1 cellular context compared by ENCODE assay signal in genomic region chr4:182895791-182896292, GRCh38.
TF ChIP-seq lines count a peak whose summit lies in the region.

No MANE protein-coding gene starts in this region.

TF ChIP-seq in HepG2, 621 proteins besides CTCF, POLR2A, EP300 and RAD21 (continued from another document and continues in another):
- TF ChIP-seq ZBED4 (CRISPR knock-in tag; IDR thresholded peaks at IDR 0.05; ENCODE audit: borderline replicate concordance) (peak; percentile 49; the same call in 1 of the 2 replicates), PRDM10 (CRISPR knock-in tag; IDR thresholded peaks at IDR 0.05; ENCODE audit: low read depth) (peak; percentile 77), ZNF878 (CRISPR knock-in tag; IDR thresholded peaks at IDR 0.05) (peak; percentile 71; the same call in 1 of the 2 replicates), PHF20 (CRISPR knock-in tag; IDR thresholded peaks at IDR 0.05) (no peak; the same call in 1 of the 2 replicates), PLRG1 (conservative IDR thresholded peaks at IDR 0.05) (no peak), E2F2 (CRISPR knock-in tag; IDR thresholded peaks at IDR 0.05; ENCODE audit: borderline replicate concordance) (0 out of 2 replicates have a peak, but pooled peaks have one; percentile 59), ZNF768 (CRISPR knock-in tag; IDR thresholded peaks at IDR 0.05) (no peak), PRMT3 (CRISPR knock-in tag; IDR thresholded peaks at IDR 0.05; ENCODE audit: borderline replicate concordance, low read depth) (no peak), TEAD3 (CRISPR knock-in tag; optimal IDR thresholded peaks at IDR 0.05; ENCODE audit: borderline replicate concordance) (peak; percentile 91), HOXA9 (CRISPR knock-in tag; IDR thresholded peaks at IDR 0.05; ENCODE audit: borderline replicate concordance) (no peak), ZNF276 (CRISPR knock-in tag; IDR thresholded peaks at IDR 0.05; ENCODE audit: low read depth) (peak; percentile 83; the same call in 1 of the 2 replicates), ZNF777 (CRISPR knock-in tag; IDR thresholded peaks at IDR 0.05) (0 out of 2 replicates have a peak, but pooled peaks have one; percentile 33), CERS6 (CRISPR knock-in tag; IDR thresholded peaks at IDR 0.05) (no peak), ZNF556 (CRISPR knock-in tag; IDR thresholded peaks at IDR 0.05; ENCODE audit: borderline replicate concordance) (peak; percentile 48; the same call in 1 of the 2 replicates), FLYWCH1 (CRISPR knock-in tag; IDR thresholded peaks at IDR 0.05) (no peak), ZNF234 (CRISPR knock-in tag; conservative IDR thresholded peaks at IDR 0.05) (no peak), SSRP1 (CRISPR knock-in tag; IDR thresholded peaks at IDR 0.05) (no peak), CCDC6 (CRISPR knock-in tag; IDR thresholded peaks at IDR 0.05) (no peak; the same call in 1 of the 2 replicates), ZNF597 (CRISPR knock-in tag; IDR thresholded peaks at IDR 0.05) (no peak), ZNF788 (CRISPR knock-in tag; IDR thresholded peaks at IDR 0.05; ENCODE audit: borderline replicate concordance) (peak; percentile 54; the same call in 1 of the 2 replicates), TRIM24 (CRISPR knock-in tag; IDR thresholded peaks at IDR 0.05) (no peak), ZNF343 (CRISPR knock-in tag; IDR thresholded peaks at IDR 0.05) (no peak), GPBP1L1 (CRISPR knock-in tag; IDR thresholded peaks at IDR 0.05) (no peak), SMAD1 (CRISPR knock-in tag; IDR thresholded peaks at IDR 0.05; ENCODE audit: borderline replicate concordance, low read depth) (no peak), FOXP4 (CRISPR knock-in tag; IDR thresholded peaks at IDR 0.05) (peak; percentile 83), ZNF318 (CRISPR knock-in tag; IDR thresholded peaks at IDR 0.05) (peak; percentile 23; the same call in 1 of the 2 replicates), ZNF431 (CRISPR knock-in tag; IDR thresholded peaks at IDR 0.05; ENCODE audit: borderline replicate concordance, low read depth) (0 out of 2 replicates have a peak, but pooled peaks have one; percentile 66), HOXD1 (CRISPR knock-in tag; IDR thresholded peaks at IDR 0.05) (peak; percentile 66; the same call in 1 of the 2 replicates)
